1 cellular context compared by ENCODE assay signal in the genomic region with DNA sequence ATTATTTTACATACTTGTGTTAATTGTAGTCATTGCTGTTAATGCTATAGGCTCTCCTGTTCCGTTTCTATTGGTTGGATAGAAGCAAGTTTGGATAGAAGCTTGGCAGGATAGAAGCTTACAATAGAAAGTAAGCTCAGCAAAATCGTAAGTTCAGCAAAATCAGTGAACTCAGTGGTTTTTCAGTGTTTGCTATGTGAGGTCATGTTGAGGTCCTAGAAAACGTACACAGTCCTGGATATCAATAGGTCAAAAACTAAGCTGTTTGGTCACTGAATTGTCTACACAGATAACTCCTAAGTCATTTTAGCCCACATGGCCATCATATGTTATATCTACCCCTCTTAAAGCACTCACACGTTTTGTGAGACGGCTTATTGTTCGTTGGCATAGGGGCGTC.
TF ChIP-seq lines count a peak whose summit lies in the region.

No MANE protein-coding gene starts in this region.

TF ChIP-seq in HepG2, 621 proteins besides CTCF, POLR2A, EP300 and RAD21 (continued from another document):
- TF ChIP-seq, protein P1, sequence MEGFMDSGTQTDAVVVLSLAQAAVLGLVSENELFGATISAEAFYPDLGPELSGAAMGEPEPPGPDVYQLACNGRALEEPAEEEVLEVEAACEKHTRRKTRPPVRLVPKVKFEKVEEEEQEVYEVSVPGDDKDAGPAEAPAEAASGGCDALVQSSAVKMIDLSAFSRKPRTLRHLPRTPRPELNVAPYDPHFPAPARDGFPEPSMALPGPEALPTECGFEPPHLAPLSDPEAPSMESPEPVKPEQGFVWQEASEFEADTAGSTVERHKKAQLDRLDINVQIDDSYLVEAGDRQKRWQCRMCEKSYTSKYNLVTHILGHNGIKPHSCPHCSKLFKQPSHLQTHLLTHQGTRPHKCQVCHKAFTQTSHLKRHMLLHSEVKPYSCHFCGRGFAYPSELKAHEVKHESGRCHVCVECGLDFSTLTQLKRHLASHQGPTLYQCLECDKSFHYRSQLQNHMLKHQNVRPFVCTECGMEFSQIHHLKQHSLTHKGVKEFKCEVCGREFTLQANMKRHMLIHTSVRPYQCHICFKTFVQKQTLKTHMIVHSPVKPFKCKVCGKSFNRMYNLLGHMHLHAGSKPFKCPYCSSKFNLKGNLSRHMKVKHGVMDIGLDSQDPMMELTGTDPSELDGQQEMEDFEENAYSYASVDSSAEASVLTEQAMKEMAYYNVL (CRISPR knock-in tag; IDR thresholded peaks at IDR 0.05; ENCODE audit: borderline replicate concordance): no peak
- TF ChIP-seq LCORL (IDR thresholded peaks at IDR 0.05) (no peak), LCORL (CRISPR knock-in tag; IDR thresholded peaks at IDR 0.05) (peak; percentile 46; the same call in 1 of the 2 replicates), HNF4A (CRISPR knock-in tag; IDR thresholded peaks at IDR 0.05) (peak; percentile 74), FOXK1 (CRISPR knock-in tag; IDR thresholded peaks at IDR 0.05; ENCODE audit: borderline replicate concordance, low read depth) (peak; percentile 59; the same call in 1 of the 2 replicates), HHEX (CRISPR knock-in tag; IDR thresholded peaks at IDR 0.05) (no peak), ARNT2 (CRISPR knock-in tag; IDR thresholded peaks at IDR 0.05; ENCODE audit: low read depth) (0 out of 2 replicates have a peak, but pooled peaks have one; percentile 27), SIN3B (IDR thresholded peaks at IDR 0.05; ENCODE audit: low read length) (no peak), ZNF878 (CRISPR knock-in tag; IDR thresholded peaks at IDR 0.05) (peak; percentile 27; the same call in 1 of the 2 replicates), NR2F2 (IDR thresholded peaks at IDR 0.05; ENCODE audit: borderline replicate concordance, low read depth) (peak; percentile 85), ZNF205 (CRISPR knock-in tag; IDR thresholded peaks at IDR 0.05) (no peak), ATF7 (IDR thresholded peaks at IDR 0.05) (no peak; the same call in 1 of the 2 replicates), ATF7 (CRISPR knock-in tag; IDR thresholded peaks at IDR 0.05) (no peak; the same call in 1 of the 2 replicates), NFIC (IDR thresholded peaks at IDR 0.05; ENCODE audit: low read length) (peak; percentile 23; the same call in 1 of the 2 replicates), NR2F1 (CRISPR knock-in tag; IDR thresholded peaks at IDR 0.05) (peak; percentile 11 to 30; a peak in 2 of 4 replicates), MIXL1 (CRISPR knock-in tag; IDR thresholded peaks at IDR 0.05) (peak; percentile 71), NCOA1 (CRISPR knock-in tag; IDR thresholded peaks at IDR 0.05) (0 out of 2 replicates have a peak, but pooled peaks have one; percentile 53), RORA (CRISPR knock-in tag; IDR thresholded peaks at IDR 0.05) (no peak), ZNF678 (CRISPR knock-in tag; IDR thresholded peaks at IDR 0.05) (no peak), SMC3 (IDR thresholded peaks at IDR 0.05; ENCODE audit: low read length) (no peak), NFIB (CRISPR knock-in tag; IDR thresholded peaks at IDR 0.05; ENCODE audit: borderline replicate concordance) (no peak), SAP130 (CRISPR knock-in tag; IDR thresholded peaks at IDR 0.05; ENCODE audit: low read depth) (peak; percentile 64)
- TF ChIP-seq, protein P2, sequence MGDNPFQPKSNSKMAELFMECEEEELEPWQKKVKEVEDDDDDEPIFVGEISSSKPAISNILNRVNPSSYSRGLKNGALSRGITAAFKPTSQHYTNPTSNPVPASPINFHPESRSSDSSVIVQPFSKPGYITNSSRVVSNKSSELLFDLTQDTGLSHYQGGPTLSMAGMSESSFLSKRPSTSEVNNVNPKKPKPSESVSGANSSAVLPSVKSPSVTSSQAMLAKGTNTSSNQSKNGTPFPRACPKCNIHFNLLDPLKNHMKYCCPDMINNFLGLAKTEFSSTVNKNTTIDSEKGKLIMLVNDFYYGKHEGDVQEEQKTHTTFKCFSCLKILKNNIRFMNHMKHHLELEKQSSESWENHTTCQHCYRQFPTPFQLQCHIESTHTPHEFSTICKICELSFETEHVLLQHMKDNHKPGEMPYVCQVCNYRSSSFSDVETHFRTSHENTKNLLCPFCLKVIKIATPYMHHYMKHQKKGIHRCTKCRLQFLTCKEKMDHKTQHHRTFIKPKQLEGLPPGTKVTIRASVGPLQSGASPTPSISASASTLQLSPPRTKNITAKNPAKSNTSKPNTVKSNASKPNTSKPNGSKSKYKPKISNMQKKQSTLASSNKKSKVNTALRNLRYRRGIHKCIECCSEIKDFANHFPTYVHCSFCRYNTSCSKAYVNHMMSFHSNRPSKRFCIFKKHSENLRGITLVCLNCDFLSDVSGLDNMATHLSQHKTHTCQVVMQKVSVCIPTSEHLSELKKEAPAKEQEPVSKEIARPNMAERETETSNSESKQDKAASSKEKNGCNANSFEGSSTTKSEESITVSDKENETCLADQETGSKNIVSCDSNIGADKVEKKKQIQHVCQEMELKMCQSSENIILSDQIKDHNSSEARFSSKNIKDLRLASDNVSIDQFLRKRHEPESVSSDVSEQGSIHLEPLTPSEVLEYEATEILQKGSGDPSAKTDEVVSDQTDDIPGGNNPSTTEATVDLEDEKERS (CRISPR knock-in tag; IDR thresholded peaks at IDR 0.05): no peak
- TF ChIP-seq, protein P3, sequence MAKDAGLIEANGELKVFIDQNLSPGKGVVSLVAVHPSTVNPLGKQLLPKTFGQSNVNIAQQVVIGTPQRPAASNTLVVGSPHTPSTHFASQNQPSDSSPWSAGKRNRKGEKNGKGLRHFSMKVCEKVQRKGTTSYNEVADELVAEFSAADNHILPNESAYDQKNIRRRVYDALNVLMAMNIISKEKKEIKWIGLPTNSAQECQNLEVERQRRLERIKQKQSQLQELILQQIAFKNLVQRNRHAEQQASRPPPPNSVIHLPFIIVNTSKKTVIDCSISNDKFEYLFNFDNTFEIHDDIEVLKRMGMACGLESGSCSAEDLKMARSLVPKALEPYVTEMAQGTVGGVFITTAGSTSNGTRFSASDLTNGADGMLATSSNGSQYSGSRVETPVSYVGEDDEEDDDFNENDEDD (CRISPR knock-in tag; IDR thresholded peaks at IDR 0.05; ENCODE audit: borderline replicate concordance): no peak
- TF ChIP-seq, protein P4, sequence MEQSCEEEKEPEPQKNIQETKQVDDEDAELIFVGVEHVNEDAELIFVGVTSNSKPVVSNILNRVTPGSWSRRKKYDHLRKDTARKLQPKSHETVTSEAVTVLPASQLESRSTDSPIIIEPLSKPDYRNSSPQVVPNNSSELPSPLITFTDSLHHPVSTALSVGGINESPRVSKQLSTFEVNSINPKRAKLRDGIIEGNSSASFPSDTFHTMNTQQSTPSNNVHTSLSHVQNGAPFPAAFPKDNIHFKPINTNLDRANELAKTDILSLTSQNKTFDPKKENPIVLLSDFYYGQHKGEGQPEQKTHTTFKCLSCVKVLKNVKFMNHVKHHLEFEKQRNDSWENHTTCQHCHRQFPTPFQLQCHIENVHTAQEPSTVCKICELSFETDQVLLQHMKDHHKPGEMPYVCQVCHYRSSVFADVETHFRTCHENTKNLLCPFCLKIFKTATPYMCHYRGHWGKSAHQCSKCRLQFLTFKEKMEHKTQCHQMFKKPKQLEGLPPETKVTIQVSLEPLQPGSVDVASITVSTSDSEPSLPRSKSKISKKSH (CRISPR knock-in tag; IDR thresholded peaks at IDR 0.05; ENCODE audit: borderline replicate concordance): no peak
- TF ChIP-seq, protein P5, sequence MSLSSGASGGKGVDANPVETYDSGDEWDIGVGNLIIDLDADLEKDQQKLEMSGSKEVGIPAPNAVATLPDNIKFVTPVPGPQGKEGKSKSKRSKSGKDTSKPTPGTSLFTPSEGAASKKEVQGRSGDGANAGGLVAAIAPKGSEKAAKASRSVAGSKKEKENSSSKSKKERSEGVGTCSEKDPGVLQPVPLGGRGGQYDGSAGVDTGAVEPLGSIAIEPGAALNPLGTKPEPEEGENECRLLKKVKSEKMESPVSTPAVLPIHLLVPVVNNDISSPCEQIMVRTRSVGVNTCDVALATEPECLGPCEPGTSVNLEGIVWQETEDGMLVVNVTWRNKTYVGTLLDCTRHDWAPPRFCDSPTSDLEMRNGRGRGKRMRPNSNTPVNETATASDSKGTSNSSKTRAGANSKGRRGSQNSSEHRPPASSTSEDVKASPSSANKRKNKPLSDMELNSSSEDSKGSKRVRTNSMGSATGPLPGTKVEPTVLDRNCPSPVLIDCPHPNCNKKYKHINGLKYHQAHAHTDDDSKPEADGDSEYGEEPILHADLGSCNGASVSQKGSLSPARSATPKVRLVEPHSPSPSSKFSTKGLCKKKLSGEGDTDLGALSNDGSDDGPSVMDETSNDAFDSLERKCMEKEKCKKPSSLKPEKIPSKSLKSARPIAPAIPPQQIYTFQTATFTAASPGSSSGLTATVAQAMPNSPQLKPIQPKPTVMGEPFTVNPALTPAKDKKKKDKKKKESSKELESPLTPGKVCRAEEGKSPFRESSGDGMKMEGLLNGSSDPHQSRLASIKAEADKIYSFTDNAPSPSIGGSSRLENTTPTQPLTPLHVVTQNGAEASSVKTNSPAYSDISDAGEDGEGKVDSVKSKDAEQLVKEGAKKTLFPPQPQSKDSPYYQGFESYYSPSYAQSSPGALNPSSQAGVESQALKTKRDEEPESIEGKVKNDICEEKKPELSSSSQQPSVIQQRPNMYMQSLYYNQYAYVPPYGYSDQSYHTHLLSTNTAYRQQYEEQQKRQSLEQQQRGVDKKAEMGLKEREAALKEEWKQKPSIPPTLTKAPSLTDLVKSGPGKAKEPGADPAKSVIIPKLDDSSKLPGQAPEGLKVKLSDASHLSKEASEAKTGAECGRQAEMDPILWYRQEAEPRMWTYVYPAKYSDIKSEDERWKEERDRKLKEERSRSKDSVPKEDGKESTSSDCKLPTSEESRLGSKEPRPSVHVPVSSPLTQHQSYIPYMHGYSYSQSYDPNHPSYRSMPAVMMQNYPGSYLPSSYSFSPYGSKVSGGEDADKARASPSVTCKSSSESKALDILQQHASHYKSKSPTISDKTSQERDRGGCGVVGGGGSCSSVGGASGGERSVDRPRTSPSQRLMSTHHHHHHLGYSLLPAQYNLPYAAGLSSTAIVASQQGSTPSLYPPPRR (CRISPR knock-in tag; IDR thresholded peaks at IDR 0.05; ENCODE audit: borderline replicate concordance): peak; percentile 76
- TF ChIP-seq, protein P6, sequence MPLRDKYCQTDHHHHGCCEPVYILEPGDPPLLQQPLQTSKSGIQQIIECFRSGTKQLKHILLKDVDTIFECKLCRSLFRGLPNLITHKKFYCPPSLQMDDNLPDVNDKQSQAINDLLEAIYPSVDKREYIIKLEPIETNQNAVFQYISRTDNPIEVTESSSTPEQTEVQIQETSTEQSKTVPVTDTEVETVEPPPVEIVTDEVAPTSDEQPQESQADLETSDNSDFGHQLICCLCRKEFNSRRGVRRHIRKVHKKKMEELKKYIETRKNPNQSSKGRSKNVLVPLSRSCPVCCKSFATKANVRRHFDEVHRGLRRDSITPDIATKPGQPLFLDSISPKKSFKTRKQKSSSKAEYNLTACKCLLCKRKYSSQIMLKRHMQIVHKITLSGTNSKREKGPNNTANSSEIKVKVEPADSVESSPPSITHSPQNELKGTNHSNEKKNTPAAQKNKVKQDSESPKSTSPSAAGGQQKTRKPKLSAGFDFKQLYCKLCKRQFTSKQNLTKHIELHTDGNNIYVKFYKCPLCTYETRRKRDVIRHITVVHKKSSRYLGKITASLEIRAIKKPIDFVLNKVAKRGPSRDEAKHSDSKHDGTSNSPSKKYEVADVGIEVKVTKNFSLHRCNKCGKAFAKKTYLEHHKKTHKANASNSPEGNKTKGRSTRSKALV (CRISPR knock-in tag; IDR thresholded peaks at IDR 0.05): 0 out of 2 replicates have a peak, but pooled peaks have one; percentile 28
- TF ChIP-seq, protein P7, sequence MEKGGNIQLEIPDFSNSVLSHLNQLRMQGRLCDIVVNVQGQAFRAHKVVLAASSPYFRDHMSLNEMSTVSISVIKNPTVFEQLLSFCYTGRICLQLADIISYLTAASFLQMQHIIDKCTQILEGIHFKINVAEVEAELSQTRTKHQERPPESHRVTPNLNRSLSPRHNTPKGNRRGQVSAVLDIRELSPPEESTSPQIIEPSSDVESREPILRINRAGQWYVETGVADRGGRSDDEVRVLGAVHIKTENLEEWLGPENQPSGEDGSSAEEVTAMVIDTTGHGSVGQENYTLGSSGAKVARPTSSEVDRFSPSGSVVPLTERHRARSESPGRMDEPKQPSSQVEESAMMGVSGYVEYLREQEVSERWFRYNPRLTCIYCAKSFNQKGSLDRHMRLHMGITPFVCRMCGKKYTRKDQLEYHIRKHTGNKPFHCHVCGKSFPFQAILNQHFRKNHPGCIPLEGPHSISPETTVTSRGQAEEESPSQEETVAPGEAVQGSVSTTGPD (CRISPR knock-in tag; IDR thresholded peaks at IDR 0.05): no peak
TF ChIP-seq in HepG2: peak in this region for 82.
